Comparison of ENCODE assay signal across 2 cellular contexts in genomic region chr17:82296511-82297279, GRCh38.
A peak's percentile ranks its signal among the peaks of the same experiment; 100 is the strongest.
TF ChIP-seq lines count a peak whose summit lies in the region.

No MANE protein-coding gene starts in this region.

TF ChIP-seq in GM23338, 12 proteins besides CTCF, POLR2A, EP300 and RAD21:
- TF ChIP-seq REST (IDR thresholded peaks at IDR 0.05; ENCODE audit: unreplicated experiment) (no peak), ZNF114 (CRISPR knock-in tag; IDR thresholded peaks at IDR 0.05) (no peak), EZH2phosphoT487 (IDR thresholded peaks at IDR 0.05; ENCODE audit: unreplicated experiment) (no peak), POLR2AphosphoS5 (IDR thresholded peaks at IDR 0.05; ENCODE audit: low read depth) (no peak), EZH2 (IDR thresholded peaks at IDR 0.05; ENCODE audit: low read depth, unreplicated experiment) (no peak), JUNB (IDR thresholded peaks at IDR 0.05; ENCODE audit: unreplicated experiment) (no peak), NANOG (IDR thresholded peaks at IDR 0.05; ENCODE audit: borderline replicate concordance) (no peak)
- TF ChIP-seq, protein P1, sequence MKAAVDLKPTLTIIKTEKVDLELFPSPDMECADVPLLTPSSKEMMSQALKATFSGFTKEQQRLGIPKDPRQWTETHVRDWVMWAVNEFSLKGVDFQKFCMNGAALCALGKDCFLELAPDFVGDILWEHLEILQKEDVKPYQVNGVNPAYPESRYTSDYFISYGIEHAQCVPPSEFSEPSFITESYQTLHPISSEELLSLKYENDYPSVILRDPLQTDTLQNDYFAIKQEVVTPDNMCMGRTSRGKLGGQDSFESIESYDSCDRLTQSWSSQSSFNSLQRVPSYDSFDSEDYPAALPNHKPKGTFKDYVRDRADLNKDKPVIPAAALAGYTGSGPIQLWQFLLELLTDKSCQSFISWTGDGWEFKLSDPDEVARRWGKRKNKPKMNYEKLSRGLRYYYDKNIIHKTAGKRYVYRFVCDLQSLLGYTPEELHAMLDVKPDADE (IDR thresholded peaks at IDR 0.05): no peak

TF ChIP-seq in endothelial cell of umbilical vein, 7 proteins besides CTCF, POLR2A, EP300 and RAD21:
- TF ChIP-seq, protein P2, sequence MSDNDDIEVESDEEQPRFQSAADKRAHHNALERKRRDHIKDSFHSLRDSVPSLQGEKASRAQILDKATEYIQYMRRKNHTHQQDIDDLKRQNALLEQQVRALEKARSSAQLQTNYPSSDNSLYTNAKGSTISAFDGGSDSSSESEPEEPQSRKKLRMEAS (IDR thresholded peaks at IDR 0.05; ENCODE audit: insufficient read depth, insufficient read length): no peak
- peak; percentile 22 for TF ChIP-seq GATA2 (IDR thresholded peaks at IDR 0.05; ENCODE audit: insufficient read depth, insufficient read length, low read depth, low read length)
TF ChIP-seq in endothelial cell of umbilical vein: peak in this region for 1.
